In genomic region chr3:41198526-41198925, GRCh38 we compare ENCODE assay signal across 8 cellular contexts. TPM values are rescaled to one million over a fixed set of nuclear protein-coding genes. Genes with fewer than 3 reads are reported as not detected.
DNase-seq lines count a peak whose midpoint lies in the region; ATAC-seq and TF ChIP-seq lines count a peak whose summit lies in the region.

No MANE protein-coding gene starts in this region.

- ATAC-seq in GM19452 (IDR thresholded peaks at IDR 0.05; ENCODE audit: unreplicated experiment) (peak; percentile 0), left colon (peak; percentile 6)
- ATAC-seq in stimulated activated naive B cell treated with anti-CD40 and anti-IgM and Interleukin-4, amounts not matched to agents 10 μg/mL and 1 μg/mL and 100 μg/mL, for 72 hours (replicated peaks) = peak; percentile 15 to 22

- H3K4me1 Mint-ChIP-seq in MCF 10A (ENCODE audit: insufficient read depth, unreplicated experiment) = peaks cover 18% of the 10 kb centered on the region
- peaks cover 15 to 29% of the 10 kb centered on the region in 2 donors for H3K4me1 Mint-ChIP-seq in stimulated activated naive B cell treated with anti-CD40 and anti-IgM and Interleukin-4, amounts not matched to agents 10 μg/mL and 1 μg/mL and 100 μg/mL, for 72 hours

- intact Hi-C loops in MCF 10A (cut with micrococcal nuclease) (no loop called here), left colon (cut with DNase I, micrococcal nuclease) (no loop called here)

- in situ Hi-C loops in GM13977 (cut with MboI; ENCODE audit: low pct_unique_long_range_greater_than_20kb, low sequenced_read_pairs, unreplicated experiment) = no loop called here

- no peaks in the 10 kb centered on the region for H3K27me3 ChIP-seq in ACC112 (ENCODE audit: insufficient read depth, low read length)

- H3K36me3 Mint-ChIP-seq in MCF 10A (ENCODE audit: insufficient read depth, unreplicated experiment) = peaks cover 8% of the 10 kb centered on the region
- peaks cover 4 to 10% of the 10 kb centered on the region in 2 donors for H3K36me3 Mint-ChIP-seq in stimulated activated naive B cell treated with anti-CD40 and anti-IgM and Interleukin-4, amounts not matched to agents 10 μg/mL and 1 μg/mL and 100 μg/mL, for 72 hours

- H3K27ac ChIP-seq in ACC112 (ENCODE audit: low read depth, low read length) = peak overlapping the region; percentile 84; the same call in 1 of the 2 replicates

- peak overlapping the region; percentile 93 for H3K4me3 ChIP-seq in ACC112 (ENCODE audit: low read depth, low read length)

- H3K9me3 Mint-ChIP-seq in MCF 10A (ENCODE audit: unreplicated experiment) = no peaks in the 10 kb centered on the region
- no peaks in the 10 kb centered on the region for H3K9me3 Mint-ChIP-seq in stimulated activated naive B cell treated with anti-CD40 and anti-IgM and Interleukin-4, amounts not matched to agents 10 μg/mL and 1 μg/mL and 100 μg/mL, for 72 hours

- BruUV-seq in MCF 10A (replicated peaks; lab: Mats Ljungman, UMichigan) = no TSS peak

- POLR2A ChIA-PET in MCF 10A (lab: Yijun Ruan, JAX) = interaction anchor here (0.6 to 4.1 kb wide), 23 partner anchors 9 to 746 kb away, joined by 3 to 53 read pairs (median 4); no protein-coding TSS in a partner anchor

- DNase-seq in NCI-H748 treated with DMSO at 0.1 percent for 48 hours (lab: John Stamatoyannopoulos, UW) (peak; percentile 11), MCF 10A (ENCODE audit: unreplicated experiment) (no peak), left colon (peak; percentile 31 to 60), GM13977 (ENCODE audit: low spot score) (no peak), GOT3 (lab: John Stamatoyannopoulos, UW) (no peak)
- no peak for DNase-seq in stimulated activated naive B cell treated with anti-CD40 and anti-IgM and Interleukin-4, amounts not matched to agents 10 μg/mL and 1 μg/mL and 100 μg/mL, for 72 hours

- H3K79me2 ChIP-seq in ACC112 (ENCODE audit: control insufficient read depth, insufficient read depth, low read length, unreplicated experiment) = peaks cover 40% of the 10 kb centered on the region

- peaks cover 8% of the 10 kb centered on the region for H3K4me1 ChIP-seq in ACC112 (ENCODE audit: control insufficient read depth, insufficient read depth, low read length, unreplicated experiment)

- CTCF ChIA-PET in MCF 10A (lab: Yijun Ruan, JAX) = interaction anchor here (0.7 to 1.3 kb wide), 4 partner anchors 75 to 1013 kb away, joined by 3 to 4 read pairs (median 3); no protein-coding TSS in a partner anchor

- no peaks in the 10 kb centered on the region for H3K36me3 ChIP-seq in ACC112 (ENCODE audit: insufficient read depth, low read length)

- peak overlapping the region; percentile 82 for H3K4me3 Mint-ChIP-seq in MCF 10A (ENCODE audit: unreplicated experiment)
- H3K4me3 Mint-ChIP-seq in stimulated activated naive B cell treated with anti-CD40 and anti-IgM and Interleukin-4, amounts not matched to agents 10 μg/mL and 1 μg/mL and 100 μg/mL, for 72 hours = peak overlapping the region; percentile 95 to 97

- no peak overlapping the region for H3K27ac Mint-ChIP-seq in MCF 10A (ENCODE audit: low read depth, unreplicated experiment)
- H3K27ac Mint-ChIP-seq in stimulated activated naive B cell treated with anti-CD40 and anti-IgM and Interleukin-4, amounts not matched to agents 10 μg/mL and 1 μg/mL and 100 μg/mL, for 72 hours = peak overlapping the region; percentile 96

- TF ChIP-seq CTCF in MCF 10A (IDR thresholded peaks at IDR 0.05; ENCODE audit: unreplicated experiment) (no peak), GM13977 (IDR thresholded peaks at IDR 0.05; ENCODE audit: extremely low read depth, insufficient read depth, missing control alignments) (no peak)

- peak overlapping the region; percentile 96 for H2AFZ ChIP-seq in ACC112 (ENCODE audit: low read length, unreplicated experiment)

- H3K27me3 Mint-ChIP-seq in MCF 10A (ENCODE audit: insufficient read depth, unreplicated experiment) = no peaks in the 10 kb centered on the region
- H3K27me3 Mint-ChIP-seq in stimulated activated naive B cell treated with anti-CD40 and anti-IgM and Interleukin-4, amounts not matched to agents 10 μg/mL and 1 μg/mL and 100 μg/mL, for 72 hours = peaks cover 6% of the 10 kb centered on the region in 2 donors

RNA-seq across cellular contexts. Expression of gene CTNNB1, which starts 0.8 kb away (rescaled TPM):
- total RNA-seq in MCF 10A (2022) = 222 and 244 TPM in 2 replicates
- 100 to 1,000 TPM; 320 to 430 TPM for total RNA-seq in left colon

Comparison
In these comparisons a context has a peak if more than half of its experiments do, and no peak if none do; other contexts are left out.
1. DNase-seq: peak in NCI-H748 treated with DMSO at 0.1 percent for 48 hours (single experiment) and left colon (2 of 2); none in MCF 10A (single experiment), stimulated activated naive B cell treated with anti-CD40 and anti-IgM and Interleukin-4, amounts not matched to agents 10 μg/mL and 1 μg/mL and 100 μg/mL, for 72 hours (single experiment), GM13977 (single experiment) and GOT3 (single experiment).
2. Peak in every context shown above with its lines, with median percentiles within 50 percentile points of each other: ATAC-seq.